ENCODE assay signal across 1 cellular context in genomic region chr18:54777118-54777791, GRCh38.
TF ChIP-seq lines count a peak whose summit lies in the region.

No MANE protein-coding gene starts in this region.

TF ChIP-seq in HCT116, 20 proteins besides CTCF, POLR2A, EP300 and RAD21 (continued from another document):
- TF ChIP-seq REST (IDR thresholded peaks at IDR 0.05; ENCODE audit: low read depth): no peak
